In genomic region chr1:152001631-152002584, GRCh38 we compare ENCODE assay signal across 8 cellular contexts. TPM values are rescaled to one million over a fixed set of nuclear protein-coding genes. Genes with fewer than 3 reads are reported as not detected.
A peak's percentile ranks its signal among the peaks of the same experiment; 100 is the strongest.
DNase-seq lines count a peak whose midpoint lies in the region; ATAC-seq and TF ChIP-seq lines count a peak whose summit lies in the region.

No MANE protein-coding gene starts in this region.

- H3K36me3 ChIP-seq in CD4-positive, CD25-positive, alpha-beta regulatory T cell (ENCODE audit: control insufficient read depth, insufficient read depth, low read length), result no peaks in the 10 kb centered on the region

- no peak overlapping the region for H3K27ac Mint-ChIP-seq in CD4-positive, CD25-positive, alpha-beta regulatory T cell
- no peak overlapping the region for H3K27ac Mint-ChIP-seq in endothelial cell (ENCODE audit: unreplicated experiment)

- TF ChIP-seq CTCF in endothelial cell (IDR thresholded peaks at IDR 0.05; ENCODE audit: unreplicated experiment), result peak; percentile 92

- H3K4me1 Mint-ChIP-seq in CD4-positive, CD25-positive, alpha-beta regulatory T cell, result peaks cover 0 to 11% (median 4%) of the 10 kb centered on the region in 4 donors
- H3K4me1 Mint-ChIP-seq in endothelial cell (ENCODE audit: unreplicated experiment), result peaks cover 3% of the 10 kb centered on the region

- H3K9me3 ChIP-seq in CD4-positive, CD25-positive, alpha-beta regulatory T cell (ENCODE audit: control insufficient read depth in 2 of 2, low read length in 2 of 2), result no peaks in the 10 kb centered on the region

- no peak overlapping the region for H3K4me3 Mint-ChIP-seq in CD4-positive, CD25-positive, alpha-beta regulatory T cell
- no peak overlapping the region for H3K4me3 Mint-ChIP-seq in endothelial cell (ENCODE audit: unreplicated experiment)

- H3K27me3 ChIP-seq in CD4-positive, CD25-positive, alpha-beta regulatory T cell (ENCODE audit: control insufficient read depth, insufficient read depth, low read length), result peaks cover 8% of the 10 kb centered on the region

- no peak overlapping the region for H3K27ac ChIP-seq in CD4-positive, CD25-positive, alpha-beta regulatory T cell (ENCODE audit: insufficient read depth, low read length, poor library complexity, severe bottlenecking)

- peak; percentile 63 to 67 for ATAC-seq in CD4-positive, CD25-positive, alpha-beta regulatory T cell (ENCODE audit: low read depth in 2 of 2)
- ATAC-seq in GM21367 (IDR thresholded peaks at IDR 0.05; ENCODE audit: unreplicated experiment), result no peak

- no peaks in the 10 kb centered on the region for H3K4me1 ChIP-seq in CD4-positive, CD25-positive, alpha-beta regulatory T cell (ENCODE audit: control insufficient read depth, insufficient read depth, low read length, poor library complexity, severe bottlenecking)

- no peak overlapping the region for H3K4me3 ChIP-seq in CD4-positive, CD25-positive, alpha-beta regulatory T cell (ENCODE audit: low read depth, low read length)

- peak; percentile 60 to 84 (median 67) for DNase-seq in CD4-positive, CD25-positive, alpha-beta regulatory T cell
- DNase-seq in HK-2 (ENCODE audit: unreplicated experiment) (peak; percentile 76), NOMO-1 (lab: John Stamatoyannopoulos, UW; ENCODE audit: unreplicated experiment in 2 of 2) (peak; percentile 19 to 65), endothelial cell (ENCODE audit: low spot score) (peak; percentile 89), mucosa of gallbladder (ENCODE audit: low spot score) (peak; percentile 88)
- peak; percentile 51 to 58 for DNase-seq in activated CD8-positive, alpha-beta memory T cell treated with anti-CD3 and anti-CD28 coated beads for 1 hour (ENCODE audit: extremely low read depth in 1 of 2, low read depth in 1 of 2)
- DNase-seq in stimulated activated CD8-positive, alpha-beta memory T cell treated with anti-CD3 and anti-CD28 coated beads, Interleukin-4, amount 100 ng/mL, for 1 hour (ENCODE audit: low read depth in 2 of 2, low spot score in 1 of 2), result peak; percentile 46 to 55

- H3K36me3 Mint-ChIP-seq in CD4-positive, CD25-positive, alpha-beta regulatory T cell, result no peaks in the 10 kb centered on the region
- H3K36me3 Mint-ChIP-seq in endothelial cell (ENCODE audit: low read depth, unreplicated experiment), result no peaks in the 10 kb centered on the region

- peaks cover 37% of the 10 kb centered on the region for H3K27me3 Mint-ChIP-seq in CD4-positive, CD25-positive, alpha-beta regulatory T cell
- H3K27me3 Mint-ChIP-seq in endothelial cell (ENCODE audit: unreplicated experiment), result no peaks in the 10 kb centered on the region

- peaks cover 0 to 1% (median 0%) of the 10 kb centered on the region in 7 donors for H3K9me3 Mint-ChIP-seq in CD4-positive, CD25-positive, alpha-beta regulatory T cell
- H3K9me3 Mint-ChIP-seq in endothelial cell (ENCODE audit: unreplicated experiment), result no peaks in the 10 kb centered on the region

RNA-seq across cellular contexts. Expression of gene S100A10, which starts 8.2 kb away (rescaled TPM):
- total RNA-seq in CD4-positive, CD25-positive, alpha-beta regulatory T cell, result 405 TPM
- polyA plus RNA-seq in CD4-positive, CD25-positive, alpha-beta regulatory T cell, result 1,000 to 10,000 TPM; 1,242 to 1,844 (median 1,500) TPM
- total RNA-seq in endothelial cell (ENCODE audit: unreplicated experiment) (241 TPM), mucosa of gallbladder (212 TPM)

RNA-seq across cellular contexts. Expression of gene S100A11, which starts 34.9 kb away (rescaled TPM):
- total RNA-seq in CD4-positive, CD25-positive, alpha-beta regulatory T cell, result 80.2 TPM
- polyA plus RNA-seq in CD4-positive, CD25-positive, alpha-beta regulatory T cell, result 100 to 1,000 TPM; 397 to 676 (median 547) TPM
- total RNA-seq in endothelial cell (ENCODE audit: unreplicated experiment) (1,124 TPM), mucosa of gallbladder (308 TPM)
